10 cellular contexts compared by ENCODE assay signal in genomic region chr3:2247831-2248230, GRCh38.
DNase-seq lines count a peak whose midpoint lies in the region.
"Had no signal": no experiment of that assay in that cellular context is flagged by ENCODE, and none has a peak within 500 bp of the region (broad histone marks: within the 10 kb centered on the region; RNA-seq: fewer than 3 reads in every experiment).

No MANE protein-coding gene starts in this region.

- H3K9me3 Mint-ChIP-seq in activated CD4-positive, alpha-beta T cell treated with anti-CD3 and anti-CD28 coated beads, Interleukin-2, amount 10 ng/mL, durations not matched to agents 24 days and 14 days: no peaks in the 10 kb centered on the region

- H3K4me3 Mint-ChIP-seq in activated CD4-positive, alpha-beta T cell treated with anti-CD3 and anti-CD28 coated beads, Interleukin-2, amount 10 ng/mL, durations not matched to agents 24 days and 14 days: no peak overlapping the region
- H3K4me3 Mint-ChIP-seq: CD4-positive, alpha-beta memory T cell had no signal

- no peaks in the 10 kb centered on the region for H3K27me3 Mint-ChIP-seq in activated CD4-positive, alpha-beta T cell treated with anti-CD3 and anti-CD28 coated beads, Interleukin-2, amount 10 ng/mL, durations not matched to agents 24 days and 14 days
- H3K27me3 Mint-ChIP-seq: CD4-positive, alpha-beta memory T cell had no signal

- intact Hi-C loops in activated CD4-positive, alpha-beta T cell treated with anti-CD3 and anti-CD28 coated beads, Interleukin-2, amount 10 ng/mL, durations not matched to agents 24 days and 14 days (cut with micrococcal nuclease): no loop called here

- no peaks in the 10 kb centered on the region for H3K36me3 Mint-ChIP-seq in activated CD4-positive, alpha-beta T cell treated with anti-CD3 and anti-CD28 coated beads, Interleukin-2, amount 10 ng/mL, durations not matched to agents 24 days and 14 days (ENCODE audit: low read depth)
- H3K36me3 Mint-ChIP-seq: CD4-positive, alpha-beta memory T cell had no signal

- no peak overlapping the region for H3K27ac Mint-ChIP-seq in activated CD4-positive, alpha-beta T cell treated with anti-CD3 and anti-CD28 coated beads, Interleukin-2, amount 10 ng/mL, durations not matched to agents 24 days and 14 days
- H3K27ac Mint-ChIP-seq: CD4-positive, alpha-beta memory T cell had no signal

- no peaks in the 10 kb centered on the region for H3K4me1 Mint-ChIP-seq in activated CD4-positive, alpha-beta T cell treated with anti-CD3 and anti-CD28 coated beads, Interleukin-2, amount 10 ng/mL, durations not matched to agents 24 days and 14 days
- H3K4me1 Mint-ChIP-seq: CD4-positive, alpha-beta memory T cell had no signal

- DNase-seq in NCI-H82 (lab: John Stamatoyannopoulos, UW) (peak; percentile 28), NCI-H82 treated with DMSO at 0.1 percent for 48 hours (lab: John Stamatoyannopoulos, UW; ENCODE audit: unreplicated experiment) (no peak), NCI-H69 (lab: John Stamatoyannopoulos, UW) (peak; percentile 8), left kidney (ENCODE audit: low read depth, low spot score) (peak; percentile 24), anterior cingulate cortex (lab: John Stamatoyannopoulos, UW) (no peak)
- no peak for DNase-seq in activated CD4-positive, alpha-beta T cell treated with anti-CD3 and anti-CD28 coated beads, Interleukin-2, amount 10 ng/mL, durations not matched to agents 24 days and 14 days
- DNase-seq: BE2C; Caco-2; CD4-positive, alpha-beta memory T cell; GM23248 had no signal

Comparison
In these comparisons a context has a peak if more than half of its experiments do, and no peak if none do; other contexts are left out.
1. DNase-seq: peak in NCI-H82 (single experiment), NCI-H69 (single experiment) and left kidney (single experiment); none in NCI-H82 treated with DMSO at 0.1 percent for 48 hours (single experiment), anterior cingulate cortex (0 of 58) and activated CD4-positive, alpha-beta T cell treated with anti-CD3 and anti-CD28 coated beads, Interleukin-2, amount 10 ng/mL, durations not matched to agents 24 days and 14 days (single experiment).